8 cellular contexts compared by ENCODE assay signal in the genomic region with DNA sequence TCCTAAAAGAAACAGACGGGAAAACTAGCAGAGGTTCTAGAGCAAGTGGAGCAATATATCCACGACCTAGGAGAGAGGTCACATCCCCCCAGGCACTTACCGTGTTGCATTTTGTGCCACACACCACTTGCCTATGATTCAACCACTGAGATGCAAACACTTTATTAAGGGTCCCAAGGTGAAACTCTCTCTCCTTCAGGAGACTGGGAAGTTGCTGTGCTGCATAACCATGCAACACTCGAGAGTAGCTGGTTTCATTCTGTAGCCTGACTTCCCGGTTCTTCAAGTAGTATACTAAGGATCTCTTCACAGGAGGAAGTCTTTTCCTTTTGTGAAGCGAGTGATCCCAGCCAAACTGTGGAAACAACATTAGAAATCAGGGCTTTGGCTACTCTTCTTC. TPM values are rescaled to one million over a fixed set of nuclear protein-coding genes. Genes with fewer than 3 reads are reported as not detected.
DNase-seq lines count a peak whose midpoint lies in the region; ATAC-seq and TF ChIP-seq lines count a peak whose summit lies in the region.

No MANE protein-coding gene starts in this region.

- H3K79me1 ChIP-seq in mesendoderm (ENCODE audit: low read length), result peaks cover 16% of the 10 kb centered on the region

- H3K36me3 ChIP-seq in mesendoderm (ENCODE audit: control insufficient read depth, insufficient read depth, low read length), result peaks cover 2% of the 10 kb centered on the region

- peak overlapping the region; percentile 99 for H3K4me2 ChIP-seq in mesendoderm (ENCODE audit: low read length)

- peaks cover 33% of the 10 kb centered on the region for H3K79me2 ChIP-seq in mesendoderm (ENCODE audit: control insufficient read depth, insufficient read depth, low read length)

- WGBS in mesendoderm (ENCODE audit: extremely low coverage, insufficient coverage, low lambda C conversion rate), result no CpG with 5 or more reads among the region's 6 CpGs

- H3K9ac ChIP-seq in mesendoderm (ENCODE audit: low read length), result peak overlapping the region; percentile 92

- ATAC-seq in HG03520 (IDR thresholded peaks at IDR 0.05; ENCODE audit: unreplicated experiment) (no peak), GM19035 (IDR thresholded peaks at IDR 0.05; ENCODE audit: unreplicated experiment) (no peak)

- H2BK5ac ChIP-seq in mesendoderm (ENCODE audit: low read length), result no peak overlapping the region

- DNase-seq in AG04449 (ENCODE audit: low read depth, low spot score) (no peak), HFF-Myc (ENCODE audit: extremely low read depth, low read depth) (no peak), astrocyte of the hippocampus (ENCODE audit: low read depth, low spot score) (peak; percentile 16), mesendoderm (no peak), LoVo (ENCODE audit: low spot score) (no peak), iPS-NIHi11 (ENCODE audit: low spot score) (no peak)

- no peak overlapping the region for H3K4ac ChIP-seq in mesendoderm (ENCODE audit: low read depth, low read length)

- H3K4me3 ChIP-seq in AG04449 (ENCODE audit: low read depth, low read length), result peak overlapping the region; percentile 95
- H3K4me3 ChIP-seq in HFF-Myc (replicated peaks; ENCODE audit: low read depth, low read length), result peak overlapping the region; percentile 73
- H3K4me3 ChIP-seq in mesendoderm (ENCODE audit: low read length), result no peak overlapping the region

- no peaks in the 10 kb centered on the region for H3K27me3 ChIP-seq in mesendoderm (ENCODE audit: insufficient read depth, low read length, poor library complexity)

- H3K27ac ChIP-seq in mesendoderm (ENCODE audit: low read depth, low read length), result no peak overlapping the region

- POLR2A ChIA-PET in AG04449 (lab: Yijun Ruan, JAX), result no interaction called here

- H3K56ac ChIP-seq in mesendoderm (ENCODE audit: low read length), result peak overlapping the region; percentile 93

- no peak overlapping the region for H3K23ac ChIP-seq in mesendoderm (ENCODE audit: low read length)

- TF ChIP-seq CTCF in AG04449 (IDR thresholded peaks at IDR 0.05; ENCODE audit: insufficient read depth, low read length, missing control alignments) (no peak), HFF-Myc (IDR thresholded peaks at IDR 0.05; ENCODE audit: low read depth, low read length, missing control alignments) (no peak)

- no peaks in the 10 kb centered on the region for H3K4me1 ChIP-seq in mesendoderm (ENCODE audit: control insufficient read depth, low read depth, low read length)

- H3K18ac ChIP-seq in mesendoderm (ENCODE audit: low read length), result no peak overlapping the region

- H4K5ac ChIP-seq in mesendoderm (ENCODE audit: low read length), result no peak overlapping the region

- H2AK5ac ChIP-seq in mesendoderm (ENCODE audit: low read length), result no peak overlapping the region

- no peak overlapping the region for H2BK120ac ChIP-seq in mesendoderm (ENCODE audit: low read depth, low read length)

- H2BK15ac ChIP-seq in mesendoderm (replicated peaks; ENCODE audit: low read depth), result no peak overlapping the region

- CTCF ChIA-PET in AG04449 (lab: Yijun Ruan, JAX), result interaction anchor here (7.9 kb wide), 1 partner anchor 128 kb away, joined by 63 read pairs; no protein-coding TSS in a partner anchor

- no peak overlapping the region for H4K8ac ChIP-seq in mesendoderm (ENCODE audit: low read depth, low read length)

RNA-seq across cellular contexts. Expression of gene DCAF12, which starts 1.6 kb away (rescaled TPM):
- 14.8 TPM for polyA plus RNA-seq in mesendoderm (2013, experiment 1 of 2)
- polyA plus RNA-seq in mesendoderm (2013, experiment 2 of 2), result 14.5 TPM

RNA-seq across cellular contexts. Expression of gene UBAP1, which starts 53.9 kb away (rescaled TPM):
- polyA plus RNA-seq in mesendoderm (2013, experiment 1 of 2), result 28.5 TPM
- 28.1 TPM for polyA plus RNA-seq in mesendoderm (2013, experiment 2 of 2)
